In the genomic region with DNA sequence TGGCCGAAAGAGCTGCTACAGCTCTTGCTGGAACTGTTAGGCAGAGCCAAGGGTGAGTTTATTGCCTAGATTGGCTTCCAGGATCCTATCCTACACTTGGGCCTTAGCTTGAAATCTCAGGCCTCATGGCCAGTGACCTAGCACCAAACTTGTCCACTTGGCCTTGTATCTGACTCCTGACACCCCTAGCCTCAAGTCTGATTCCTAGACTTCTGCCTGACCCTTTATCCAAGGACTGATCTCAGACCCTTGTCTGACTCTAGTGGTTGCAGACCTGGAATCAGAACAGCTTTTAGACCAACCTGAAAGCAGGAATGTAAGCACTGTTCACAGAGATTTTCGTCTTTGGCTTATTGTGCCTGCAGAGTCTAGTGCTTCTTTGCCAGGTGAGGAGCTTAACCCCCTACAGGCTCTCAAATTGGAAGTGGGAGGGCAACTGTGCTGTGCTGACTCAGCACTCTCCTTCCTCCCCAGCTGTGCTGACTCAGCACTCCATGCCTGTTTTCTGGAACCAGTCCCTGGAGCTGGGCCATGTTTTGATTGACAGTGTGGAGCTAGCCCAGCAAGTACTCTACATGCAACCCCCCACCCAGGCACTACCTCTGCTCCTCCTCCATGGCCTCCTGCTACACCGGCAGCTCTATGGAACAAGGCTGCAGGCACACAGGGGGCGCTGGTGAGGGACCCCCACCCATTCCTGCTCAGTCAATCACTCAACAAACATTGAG, we compare ENCODE assay signal across 8 cellular contexts. TPM values are rescaled to one million over a fixed set of nuclear protein-coding genes. Genes with fewer than 3 reads are reported as not detected.
DNase-seq lines count a peak whose midpoint lies in the region; ATAC-seq, FAIRE-seq and TF ChIP-seq lines count a peak whose summit lies in the region.

No MANE protein-coding gene starts in this region.

- no peak for TF ChIP-seq POLR2A in GM18505 (IDR thresholded peaks at IDR 0.05; ENCODE audit: borderline replicate concordance, extremely low read depth, insufficient read depth, insufficient read length)

- no peaks in the 10 kb centered on the region for H3K9me3 ChIP-seq in HEK293 (ENCODE audit: control insufficient read depth, insufficient read depth, low read depth, low read length)
- H3K9me3 ChIP-seq in kidney (ENCODE audit: control insufficient read depth in 1 of 2, low read length in 2 of 2) = no peaks in the 10 kb centered on the region

- ATAC-seq in HG03565 (IDR thresholded peaks at IDR 0.05; ENCODE audit: unreplicated experiment) (no peak), GM18505 (IDR thresholded peaks at IDR 0.05; ENCODE audit: unreplicated experiment) (no peak)

- H3K4me1 ChIP-seq in HEK293 (ENCODE audit: control insufficient read depth, insufficient read depth, low read length) = no peaks in the 10 kb centered on the region
- H3K4me1 ChIP-seq in kidney (ENCODE audit: control insufficient read depth in 1 of 2, insufficient read depth in 1 of 2, low read depth in 1 of 2, low read length in 2 of 2) = peaks cover 0 to 10% of the 10 kb centered on the region in 2 donors

- TF ChIP-seq CTCF in HEK293 (tag by site-specific recombination; IDR thresholded peaks at IDR 0.05) = no peak
- TF ChIP-seq CTCF in kidney (IDR thresholded peaks at IDR 0.05; ENCODE audit: borderline replicate concordance, extremely low read depth, insufficient read depth) = no peak

- CTCF ChIA-PET in HEK293 (lab: Yijun Ruan, JAX) = interaction anchor here (0.6 to 1.6 kb wide), 5 partner anchors 12 to 1553 kb away, joined by 3 to 5 read pairs (median 4); no protein-coding TSS in a partner anchor

- POLR2A ChIA-PET in HEK293 (lab: Yijun Ruan, JAX) = no interaction called here

- H3K4me3 ChIP-seq in HEK293 (ENCODE audit: low read depth, low read length) (no peak overlapping the region), kidney (ENCODE audit: low read length in 2 of 2) (no peak overlapping the region)

- intact Hi-C loops in kidney (cut with DNase I) = no loop called here

- H3K36me3 ChIP-seq in HEK293 (ENCODE audit: control insufficient read depth in 2 of 2, insufficient read depth in 1 of 2, low read length in 2 of 2) = peaks cover 0 to 3% of the 10 kb centered on the region in 2 experiments; a peak in 1 of 3 replicates
- H3K36me3 ChIP-seq in kidney (ENCODE audit: control insufficient read depth in 1 of 2, insufficient read depth in 2 of 2, low read length in 2 of 2) = no peaks in the 10 kb centered on the region

- FAIRE-seq in kidney (lab: Jason Lieb, UNC) = no peak

- H3K27ac ChIP-seq in HEK293 (ENCODE audit: extremely low read depth, low read depth, low read length) (no peak overlapping the region), kidney (ENCODE audit: low read depth in 2 of 2, low read length in 2 of 2) (no peak overlapping the region)

- H3K9ac ChIP-seq in kidney (ENCODE audit: low read length in 2 of 2) = no peak overlapping the region

- DNase-seq in AG08395 (ENCODE audit: low spot score) (peak; percentile 58), astrocyte of the hippocampus (ENCODE audit: low read depth, low spot score) (peak; percentile 93), kidney (peak; percentile 53), SHP77 treated with DMSO at 0.1 percent for 48 hours (lab: John Stamatoyannopoulos, UW) (no peak), T-helper 2 cell (no peak)

TF ChIP-seq in HEK293, 187 proteins besides CTCF, POLR2A, EP300 and RAD21:
- no peak for TF ChIP-seq ZEB2 (tag by site-specific recombination; IDR thresholded peaks at IDR 0.05)
- TF ChIP-seq ZNF398 (tag by site-specific recombination; IDR thresholded peaks at IDR 0.05) = 0 out of 2 replicates have a peak, but pooled peaks have one; percentile 9
- TF ChIP-seq GLIS1 (tag by site-specific recombination; IDR thresholded peaks at IDR 0.05) = 0 out of 2 replicates have a peak, but pooled peaks have one; percentile 41
- TF ChIP-seq ZIC2 (tag by site-specific recombination; IDR thresholded peaks at IDR 0.05) = peak; percentile 51

RNA-seq across cellular contexts. Expression of gene RRP8, which starts 35.1 kb away (rescaled TPM):
- 23.4 TPM for total RNA-seq in kidney
- polyA plus RNA-seq in kidney (ENCODE audit: insufficient read depth, low read depth, low replicate concordance) = 29.8 TPM

RNA-seq across cellular contexts. Expression of gene ILK, which starts 35.2 kb away (rescaled TPM):
- total RNA-seq in kidney = 170 TPM
- 149 TPM for polyA plus RNA-seq in kidney (ENCODE audit: insufficient read depth, low read depth, low replicate concordance)

RNA-seq across cellular contexts. Expression of gene TAF10, which starts 43.7 kb away (rescaled TPM):
- 136 TPM for total RNA-seq in kidney
- 250 TPM for polyA plus RNA-seq in kidney (ENCODE audit: insufficient read depth, low read depth, low replicate concordance)

RNA-seq across cellular contexts. Expression of gene TPP1, which starts 50.9 kb away (rescaled TPM):
- total RNA-seq in kidney = 84.2 TPM
- 115 TPM for polyA plus RNA-seq in kidney (ENCODE audit: insufficient read depth, low read depth, low replicate concordance)

Comparison
In these comparisons a context has a peak if more than half of its experiments do, and no peak if none do; other contexts are left out.
1. DNase-seq: peak in AG08395 (single experiment), astrocyte of the hippocampus (single experiment) and kidney (single experiment); none in SHP77 treated with DMSO at 0.1 percent for 48 hours (single experiment) and T-helper 2 cell (0 of 5).